1 cellular context compared by ENCODE assay signal in the genomic region with DNA sequence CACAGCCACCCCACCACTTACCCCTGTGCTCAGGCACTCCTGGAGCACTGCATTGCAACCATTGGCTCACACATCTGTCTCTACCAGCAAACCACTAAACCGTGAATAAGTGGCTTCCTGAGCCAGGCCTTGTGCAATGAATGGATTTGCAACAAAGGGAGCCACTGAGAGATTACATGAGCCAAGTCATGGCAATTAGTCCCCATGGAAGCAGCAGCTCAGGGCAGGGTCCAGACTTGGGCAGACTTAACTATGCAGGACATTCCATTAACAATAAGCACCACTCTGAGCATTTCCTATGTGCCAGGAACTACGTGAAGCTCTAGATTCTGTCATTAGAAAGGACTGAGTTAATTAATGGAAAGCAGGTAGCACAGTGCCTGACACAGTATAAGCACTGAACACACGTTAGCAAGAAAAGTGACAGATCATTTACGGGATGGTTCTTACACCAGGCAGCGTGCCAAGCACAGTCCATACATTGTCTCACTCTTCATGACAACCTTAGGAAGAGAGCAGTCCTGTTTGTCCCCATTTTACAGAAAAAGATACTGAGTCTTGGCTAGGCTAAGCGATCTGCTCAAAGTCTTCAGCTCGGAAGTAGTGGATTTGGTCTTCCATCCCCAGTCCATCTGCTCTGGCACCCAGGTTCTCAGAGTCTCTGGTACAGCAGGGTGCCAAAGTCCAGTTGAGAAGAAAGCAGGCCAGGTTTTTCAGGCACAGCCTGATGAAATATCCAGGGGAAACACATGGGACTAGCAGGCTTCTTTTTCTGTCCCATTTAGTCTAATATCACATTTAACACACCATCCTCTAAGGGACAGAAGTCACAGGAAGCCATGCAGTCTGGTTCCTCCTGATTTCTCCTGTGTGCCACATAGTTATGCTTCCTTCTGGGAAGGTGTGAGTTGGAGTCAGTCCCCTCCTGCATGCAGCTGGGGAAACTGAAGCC.
TF ChIP-seq lines count a peak whose summit lies in the region.

No MANE protein-coding gene starts in this region.

TF ChIP-seq in HepG2, 621 proteins besides CTCF, POLR2A, EP300 and RAD21 (continued from another document and continues in another):
- no peak for TF ChIP-seq ZNF280B (CRISPR knock-in tag; IDR thresholded peaks at IDR 0.05; ENCODE audit: borderline replicate concordance)
- peak; percentile 12 for TF ChIP-seq BCL6 (CRISPR knock-in tag; IDR thresholded peaks at IDR 0.05)
- TF ChIP-seq ZNF746 (CRISPR knock-in tag; IDR thresholded peaks at IDR 0.05): no peak
- no peak for TF ChIP-seq ZNF557 (CRISPR knock-in tag; IDR thresholded peaks at IDR 0.05)
- TF ChIP-seq ARID2 (CRISPR knock-in tag; IDR thresholded peaks at IDR 0.05; ENCODE audit: borderline replicate concordance): 0 out of 2 replicates have a peak, but pooled peaks have one; percentile 21
- TF ChIP-seq ZNF3 (CRISPR knock-in tag; IDR thresholded peaks at IDR 0.05): no peak
- TF ChIP-seq, protein P1, sequence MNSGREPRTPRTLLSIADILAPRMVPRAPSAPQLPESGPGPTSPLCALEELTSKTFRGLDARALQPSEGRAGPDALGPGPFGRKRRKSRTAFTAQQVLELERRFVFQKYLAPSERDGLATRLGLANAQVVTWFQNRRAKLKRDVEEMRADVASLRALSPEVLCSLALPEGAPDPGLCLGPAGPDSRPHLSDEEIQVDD (CRISPR knock-in tag; IDR thresholded peaks at IDR 0.05; ENCODE audit: borderline replicate concordance): no peak
- TF ChIP-seq ZBTB2 (CRISPR knock-in tag; IDR thresholded peaks at IDR 0.05; ENCODE audit: low read depth): no peak
- peak; percentile 90 for TF ChIP-seq CHD4 (IDR thresholded peaks at IDR 0.05; ENCODE audit: borderline replicate concordance, low read length)
- TF ChIP-seq ZBTB40 (IDR thresholded peaks at IDR 0.05): no peak
- no peak for TF ChIP-seq ZBTB40 (CRISPR knock-in tag; IDR thresholded peaks at IDR 0.05)
- TF ChIP-seq, protein P2, sequence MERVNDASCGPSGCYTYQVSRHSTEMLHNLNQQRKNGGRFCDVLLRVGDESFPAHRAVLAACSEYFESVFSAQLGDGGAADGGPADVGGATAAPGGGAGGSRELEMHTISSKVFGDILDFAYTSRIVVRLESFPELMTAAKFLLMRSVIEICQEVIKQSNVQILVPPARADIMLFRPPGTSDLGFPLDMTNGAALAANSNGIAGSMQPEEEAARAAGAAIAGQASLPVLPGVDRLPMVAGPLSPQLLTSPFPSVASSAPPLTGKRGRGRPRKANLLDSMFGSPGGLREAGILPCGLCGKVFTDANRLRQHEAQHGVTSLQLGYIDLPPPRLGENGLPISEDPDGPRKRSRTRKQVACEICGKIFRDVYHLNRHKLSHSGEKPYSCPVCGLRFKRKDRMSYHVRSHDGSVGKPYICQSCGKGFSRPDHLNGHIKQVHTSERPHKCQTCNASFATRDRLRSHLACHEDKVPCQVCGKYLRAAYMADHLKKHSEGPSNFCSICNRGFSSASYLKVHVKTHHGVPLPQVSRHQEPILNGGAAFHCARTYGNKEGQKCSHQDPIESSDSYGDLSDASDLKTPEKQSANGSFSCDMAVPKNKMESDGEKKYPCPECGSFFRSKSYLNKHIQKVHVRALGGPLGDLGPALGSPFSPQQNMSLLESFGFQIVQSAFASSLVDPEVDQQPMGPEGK (CRISPR knock-in tag; IDR thresholded peaks at IDR 0.05): no peak
- no peak for TF ChIP-seq RBM39 (IDR thresholded peaks at IDR 0.05; ENCODE audit: low read depth, low read length, poor library complexity, severe bottlenecking)
- TF ChIP-seq, protein P3, sequence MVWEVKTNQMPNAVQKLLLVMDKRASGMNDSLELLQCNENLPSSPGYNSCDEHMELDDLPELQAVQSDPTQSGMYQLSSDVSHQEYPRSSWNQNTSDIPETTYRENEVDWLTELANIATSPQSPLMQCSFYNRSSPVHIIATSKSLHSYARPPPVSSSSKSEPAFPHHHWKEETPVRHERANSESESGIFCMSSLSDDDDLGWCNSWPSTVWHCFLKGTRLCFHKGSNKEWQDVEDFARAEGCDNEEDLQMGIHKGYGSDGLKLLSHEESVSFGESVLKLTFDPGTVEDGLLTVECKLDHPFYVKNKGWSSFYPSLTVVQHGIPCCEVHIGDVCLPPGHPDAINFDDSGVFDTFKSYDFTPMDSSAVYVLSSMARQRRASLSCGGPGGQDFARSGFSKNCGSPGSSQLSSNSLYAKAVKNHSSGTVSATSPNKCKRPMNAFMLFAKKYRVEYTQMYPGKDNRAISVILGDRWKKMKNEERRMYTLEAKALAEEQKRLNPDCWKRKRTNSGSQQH (CRISPR knock-in tag; IDR thresholded peaks at IDR 0.05; ENCODE audit: low read depth): no peak
- TF ChIP-seq DMAP1 (CRISPR knock-in tag; IDR thresholded peaks at IDR 0.05): peak; percentile 53; the same call in 1 of the 2 replicates
- TF ChIP-seq YY1 (IDR thresholded peaks at IDR 0.05; ENCODE audit: insufficient read depth, insufficient replicate concordance, low read depth, low read length): peak; percentile 43
- TF ChIP-seq ATF7-NPFF (CRISPR knock-in tag; IDR thresholded peaks at IDR 0.05; ENCODE audit: low read depth): no peak
- TF ChIP-seq ZNF83 (CRISPR knock-in tag; IDR thresholded peaks at IDR 0.05; ENCODE audit: borderline replicate concordance): no peak
- TF ChIP-seq ZNF780A (CRISPR knock-in tag; IDR thresholded peaks at IDR 0.05): no peak
- TF ChIP-seq ZNF564 (CRISPR knock-in tag; IDR thresholded peaks at IDR 0.05): no peak
- TF ChIP-seq PBX3 (CRISPR knock-in tag; IDR thresholded peaks at IDR 0.05; ENCODE audit: borderline replicate concordance): no peak
- TF ChIP-seq HHEX (CRISPR knock-in tag; IDR thresholded peaks at IDR 0.05): 0 out of 2 replicates have a peak, but pooled peaks have one; percentile 11
- peak; percentile 52; the same call in 1 of the 2 replicates for TF ChIP-seq RCOR2 (CRISPR knock-in tag; IDR thresholded peaks at IDR 0.05)
- TF ChIP-seq NFE2L2 (IDR thresholded peaks at IDR 0.05; ENCODE audit: low read length): no peak
- peak; percentile 24; the same call in 1 of the 2 replicates for TF ChIP-seq MXD4 (CRISPR knock-in tag; IDR thresholded peaks at IDR 0.05)
- peak; percentile 10; the same call in 1 of the 2 replicates for TF ChIP-seq ETV5 (CRISPR knock-in tag; IDR thresholded peaks at IDR 0.05; ENCODE audit: borderline replicate concordance)
- no peak for TF ChIP-seq PAF1 (CRISPR knock-in tag; IDR thresholded peaks at IDR 0.05)
- TF ChIP-seq, protein P4, sequence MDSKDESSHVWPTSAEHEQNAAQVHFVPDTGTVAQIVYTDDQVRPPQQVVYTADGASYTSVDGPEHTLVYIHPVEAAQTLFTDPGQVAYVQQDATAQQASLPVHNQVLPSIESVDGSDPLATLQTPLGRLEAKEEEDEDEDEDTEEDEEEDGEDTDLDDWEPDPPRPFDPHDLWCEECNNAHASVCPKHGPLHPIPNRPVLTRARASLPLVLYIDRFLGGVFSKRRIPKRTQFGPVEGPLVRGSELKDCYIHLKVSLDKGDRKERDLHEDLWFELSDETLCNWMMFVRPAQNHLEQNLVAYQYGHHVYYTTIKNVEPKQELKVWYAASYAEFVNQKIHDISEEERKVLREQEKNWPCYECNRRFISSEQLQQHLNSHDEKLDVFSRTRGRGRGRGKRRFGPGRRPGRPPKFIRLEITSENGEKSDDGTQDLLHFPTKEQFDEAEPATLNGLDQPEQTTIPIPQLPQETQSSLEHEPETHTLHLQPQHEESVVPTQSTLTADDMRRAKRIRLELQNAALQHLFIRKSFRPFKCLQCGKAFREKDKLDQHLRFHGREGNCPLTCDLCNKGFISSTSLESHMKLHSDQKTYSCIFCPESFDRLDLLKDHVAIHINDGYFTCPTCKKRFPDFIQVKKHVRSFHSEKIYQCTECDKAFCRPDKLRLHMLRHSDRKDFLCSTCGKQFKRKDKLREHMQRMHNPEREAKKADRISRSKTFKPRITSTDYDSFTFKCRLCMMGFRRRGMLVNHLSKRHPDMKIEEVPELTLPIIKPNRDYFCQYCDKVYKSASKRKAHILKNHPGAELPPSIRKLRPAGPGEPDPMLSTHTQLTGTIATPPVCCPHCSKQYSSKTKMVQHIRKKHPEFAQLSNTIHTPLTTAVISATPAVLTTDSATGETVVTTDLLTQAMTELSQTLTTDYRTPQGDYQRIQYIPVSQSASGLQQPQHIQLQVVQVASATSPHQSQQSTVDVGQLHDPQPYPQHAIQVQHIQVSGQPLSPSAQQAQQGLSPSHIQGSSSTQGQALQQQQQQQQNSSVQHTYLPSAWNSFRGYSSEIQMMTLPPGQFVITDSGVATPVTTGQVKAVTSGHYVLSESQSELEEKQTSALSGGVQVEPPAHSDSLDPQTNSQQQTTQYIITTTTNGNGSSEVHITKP (CRISPR knock-in tag; IDR thresholded peaks at IDR 0.05; ENCODE audit: low read depth): peak; percentile 16; the same call in 1 of the 2 replicates
- TF ChIP-seq FOXJ3 (CRISPR knock-in tag; IDR thresholded peaks at IDR 0.05; ENCODE audit: borderline replicate concordance): no peak
- peak; percentile 51; the same call in 1 of the 2 replicates for TF ChIP-seq HOXA3 (CRISPR knock-in tag; IDR thresholded peaks at IDR 0.05)
